30 cellular contexts compared by ENCODE assay signal in the genomic region with DNA sequence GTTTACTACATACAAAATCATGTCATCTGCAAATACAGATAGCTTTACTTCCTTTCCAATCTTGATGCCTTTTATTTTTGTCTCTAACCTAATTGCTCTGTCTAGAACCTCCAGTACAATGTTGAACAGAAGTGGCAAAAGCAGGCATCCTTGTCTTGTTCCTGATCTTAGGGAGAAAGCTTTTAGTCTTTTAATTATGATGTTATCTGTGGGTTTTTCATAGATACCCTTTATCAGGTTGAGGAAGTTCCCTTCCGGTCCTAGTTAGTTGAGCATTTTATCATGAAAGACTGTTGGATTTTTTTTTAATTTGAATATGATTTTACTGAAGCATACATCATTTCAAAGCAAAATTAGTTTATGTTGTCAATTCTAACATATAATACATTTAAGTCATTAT.
"Had no signal": no experiment of that assay in that cellular context is flagged by ENCODE, and none has a peak within 500 bp of the region (broad histone marks: within the 10 kb centered on the region; RNA-seq: fewer than 3 reads in every experiment).

No MANE protein-coding gene starts in this region.

- H3K4me1 ChIP-seq: adrenal gland, body of pancreas, esophagus squamous epithelium had no signal

- FAIRE-seq: colon had no signal

- DNase-seq: activated B cell treated with CpG ODN at 0.5 μM for 24 hours; activated CD4-positive, alpha-beta memory T cell treated with anti-CD3 and anti-CD28 coated beads for 36 hours; activated CD4-positive, alpha-beta T cell treated with anti-CD3 and anti-CD28 coated beads for 48 hours; activated CD8-positive, alpha-beta memory T cell treated with anti-CD3 and anti-CD28 coated beads, Interleukin-2, amount 10 ng/mL, durations not matched to agents 7 days and 5 days; activated CD8-positive, alpha-beta memory T cell treated with anti-CD3 and anti-CD28 coated beads, Interleukin-2, amount 50 U/mL, for 4 hours; activated CD8-positive, alpha-beta T cell treated with anti-CD3 and anti-CD28 coated beads, Interleukin-2, amount 10 ng/mL, durations not matched to agents 7 days and 5 days; activated effector memory CD4-positive, alpha-beta T cell treated with anti-CD3 and anti-CD28 coated beads, Interleukin-2, amount 50 U/mL, for 16 hours; activated naive CD4-positive, alpha-beta T cell treated with anti-CD3 and anti-CD28 coated beads for 36 hours; activated naive CD8-positive, alpha-beta T cell treated with anti-CD3 and anti-CD28 coated beads for 36 hours; activated naive CD8-positive, alpha-beta T cell treated with anti-CD3 and anti-CD28 coated beads, Interleukin-2, amount 50 U/mL, for 24 hours; activated T-cell treated with anti-CD3 and anti-CD28 coated beads, Interleukin-2, amount 50 U/mL, for 1 hour; activated T-cell treated with anti-CD3 and anti-CD28 coated beads, Interleukin-2, amount 50 U/mL, for 48 hours; adrenal gland; amygdala; aorta; body of pancreas; caudate nucleus; cortex of kidney; dermis blood vessel endothelial cell; effector CD4-positive, alpha-beta T cell; effector memory CD8-positive, alpha-beta T cell; esophagus squamous epithelium; foreskin melanocyte; head of caudate nucleus; hippocampal formation; T-helper 17 cell; T1000; WERI-Rb-1 had no signal

- H3K27ac ChIP-seq: adrenal gland, body of pancreas, esophagus squamous epithelium, WERI-Rb-1 had no signal

- H3K4me3 ChIP-seq: adrenal gland, body of pancreas, esophagus squamous epithelium had no signal

- ATAC-seq: activated CD4-positive, CD25-positive, alpha-beta regulatory T cell treated with anti-CD3 and anti-CD28 coated beads, Interleukin-2, amount 50 U/mL, for 24 hours; activated CD8-positive, alpha-beta memory T cell treated with anti-CD3 and anti-CD28 coated beads, Interleukin-2, amount 10 ng/mL, durations not matched to agents 7 days and 5 days; activated CD8-positive, alpha-beta T cell treated with anti-CD3 and anti-CD28 coated beads, Interleukin-2, amount 10 ng/mL, durations not matched to agents 7 days and 5 days; activated naive CD8-positive, alpha-beta T cell treated with anti-CD3 and anti-CD28 coated beads, Interleukin-2, amount 50 U/mL, for 24 hours; body of pancreas; effector memory CD8-positive, alpha-beta T cell; T-helper 17 cell had no signal

- H3K9me3 ChIP-seq: adrenal gland, body of pancreas, esophagus squamous epithelium had no signal
